17 cellular contexts compared by ENCODE assay signal in genomic region chr9:84393266-84393905, GRCh38. TPM values are rescaled to one million over a fixed set of nuclear protein-coding genes. Genes with fewer than 3 reads are reported as not detected.
DNase-seq lines count a peak whose midpoint lies in the region; TF ChIP-seq lines count a peak whose summit lies in the region.
"Had no signal": no experiment of that assay in that cellular context is flagged by ENCODE, and none has a peak within 500 bp of the region (broad histone marks: within the 10 kb centered on the region; RNA-seq: fewer than 3 reads in every experiment).

No MANE protein-coding gene starts in this region.

- H3K9me2 ChIP-seq in Karpas-422 (replicated peaks; ENCODE audit: insufficient read depth, low read length) = no peaks in the 10 kb centered on the region

- TF ChIP-seq CTCF in A673 (conservative IDR thresholded peaks at IDR 0.05; ENCODE audit: low read depth, low read length) (0 out of 2 replicates have a peak, but pooled peaks have one; percentile 16), HL-60 (IDR thresholded peaks at IDR 0.05; ENCODE audit: insufficient read depth, low read length) (peak; percentile 63), WERI-Rb-1 (IDR thresholded peaks at IDR 0.05; ENCODE audit: low read depth, low read length) (peak; percentile 26; the same call in 1 of the 2 replicates), BE2C (IDR thresholded peaks at IDR 0.05; ENCODE audit: low read depth, low read length) (no peak)

- H3K9ac ChIP-seq in Karpas-422 (ENCODE audit: low read length) = no peak overlapping the region

- POLR2A ChIA-PET in A673 (lab: Charles Lee; ENCODE audit: low non-redundant PET) = no interaction called here

- no peak overlapping the region for H3K4me2 ChIP-seq in Karpas-422 (ENCODE audit: low read depth, low read length, poor library complexity, severe bottlenecking)

- H4K20me1 ChIP-seq in Karpas-422 (ENCODE audit: insufficient read depth, low read depth, low read length) = no peaks in the 10 kb centered on the region

- H3K36me3 ChIP-seq in A673 (ENCODE audit: insufficient read depth, low read length, poor library complexity, severe bottlenecking) (no peaks in the 10 kb centered on the region), WERI-Rb-1 (no peaks in the 10 kb centered on the region), BE2C (no peaks in the 10 kb centered on the region), Karpas-422 (ENCODE audit: insufficient read depth, low read length) (no peaks in the 10 kb centered on the region)

- DNase-seq in A673 (ENCODE audit: low spot score) (no peak), HL-60 (ENCODE audit: low read depth in 1 of 2, low spot score in 1 of 2) (peak; percentile 67 to 92), WERI-Rb-1 (no peak), iPS-NIHi11 (ENCODE audit: low spot score) (peak; percentile 23), BE2C (no peak), NCI-H345 treated with DMSO at 0.1 percent for 48 hours (lab: John Stamatoyannopoulos, UW; ENCODE audit: unreplicated experiment) (no peak), SHP77 (lab: John Stamatoyannopoulos, UW) (no peak), Karpas-422 (no peak)
- DNase-seq: CD8-positive, alpha-beta T cell; DMS79 treated with DMSO at 0.1 percent for 48 hours; NCI-H1105 treated with DMSO at 0.1 percent for 48 hours; NCI-H187; NCI-H2171; T-helper 1 cell had no signal

- no TSS peak for BruUV-seq in A673 (replicated peaks; lab: Mats Ljungman, UMichigan)

- no peak overlapping the region for H2AFZ ChIP-seq in Karpas-422 (ENCODE audit: low read length)

- intact Hi-C loops in A673 (cut with micrococcal nuclease; ENCODE audit: unreplicated experiment) = loop anchor here (10.0 kb wide), 1 partner anchor 1391 kb away; no protein-coding TSS in a partner anchor

- CTCF ChIA-PET in A673 (lab: Charles Lee) = no interaction called here

- H3K4me3 ChIP-seq in A673 (ENCODE audit: low read depth, low read length, poor library complexity, severe bottlenecking) (no peak overlapping the region), HL-60 (replicated peaks; ENCODE audit: insufficient read depth, low read length) (no peak overlapping the region), WERI-Rb-1 (ENCODE audit: low read depth, low read length) (no peak overlapping the region), BE2C (ENCODE audit: low read depth, low read length) (no peak overlapping the region), Karpas-422 (ENCODE audit: low read length) (no peak overlapping the region)

- H3K79me2 ChIP-seq in Karpas-422 (ENCODE audit: low read length) = no peaks in the 10 kb centered on the region

- H3K27me3 ChIP-seq in A673 (replicated peaks; ENCODE audit: insufficient read depth, low read depth, low read length, poor library complexity) (no peaks in the 10 kb centered on the region), HL-60 (ENCODE audit: insufficient read depth, poor library complexity, severe bottlenecking) (no peaks in the 10 kb centered on the region), WERI-Rb-1 (ENCODE audit: insufficient read depth, low read depth, severe bottlenecking) (no peaks in the 10 kb centered on the region), BE2C (no peaks in the 10 kb centered on the region), Karpas-422 (ENCODE audit: low read length) (no peaks in the 10 kb centered on the region)

- H3K4me1 ChIP-seq in A673 (ENCODE audit: insufficient read depth, low read length, poor library complexity, severe bottlenecking) (peaks cover 3% of the 10 kb centered on the region), BE2C (no peaks in the 10 kb centered on the region), Karpas-422 (ENCODE audit: low read length) (no peaks in the 10 kb centered on the region)

- H3K9me3 ChIP-seq in A673 (ENCODE audit: low read depth, low read length, poor library complexity, severe bottlenecking) (no peaks in the 10 kb centered on the region), WERI-Rb-1 (ENCODE audit: severe bottlenecking) (no peaks in the 10 kb centered on the region), BE2C (no peaks in the 10 kb centered on the region), Karpas-422 (ENCODE audit: low read length) (no peaks in the 10 kb centered on the region)

- no peak overlapping the region for H3K27ac ChIP-seq in A673 (ENCODE audit: low read depth, low read length, poor library complexity, severe bottlenecking)
- peak overlapping the region; percentile 96 for H3K27ac ChIP-seq in HL-60 (replicated peaks)
- no peak overlapping the region for H3K27ac ChIP-seq in WERI-Rb-1
- no peak overlapping the region for H3K27ac ChIP-seq in Karpas-422 (ENCODE audit: low read length)

RNA-seq across cellular contexts. Expression of gene SLC28A3, which starts 52.8 kb away (rescaled TPM):
- total RNA-seq in A673 (2021) = not detected in 2 replicates
- not detected for polyA plus RNA-seq in BE2C (2012; ENCODE audit: insufficient read depth, insufficient read length, low read depth)
- not detected in 2 replicates for total RNA-seq in Karpas-422 (2014; rRNA removed; shearing (Covaris generic); ENCODE audit: low replicate concordance)
- total RNA-seq: CD8-positive, alpha-beta T cell; NCI-H460; SK-MEL-5 had no signal
- polyA plus RNA-seq: IgD-negative memory B cell had no signal

Comparison
In these comparisons a context has a peak if more than half of its experiments do, and no peak if none do; other contexts are left out.
1. DNase-seq: peak in HL-60 (2 of 2) and iPS-NIHi11 (single experiment); none in A673 (single experiment), WERI-Rb-1 (single experiment), BE2C (single experiment), NCI-H345 treated with DMSO at 0.1 percent for 48 hours (single experiment), SHP77 (0 of 2) and Karpas-422 (single experiment).